ENCODE assay signal across 12 cellular contexts in genomic region chr10:25818751-25819150, GRCh38.
DNase-seq lines count a peak whose midpoint lies in the region; ATAC-seq and TF ChIP-seq lines count a peak whose summit lies in the region.
"Had no signal": no experiment of that assay in that cellular context is flagged by ENCODE, and none has a peak within 500 bp of the region (broad histone marks: within the 10 kb centered on the region; RNA-seq: fewer than 3 reads in every experiment).

No MANE protein-coding gene starts in this region.

- ATAC-seq in gastrocnemius medialis: no peak

- in situ Hi-C loops in gastrocnemius medialis (cut with MboI; ENCODE audit: low sequenced_read_pairs in 4 of 4): no loop called here

- H3K27me3 ChIP-seq in breast epithelium (no peaks in the 10 kb centered on the region), gastrocnemius medialis (no peaks in the 10 kb centered on the region)
- H3K27me3 ChIP-seq: BLaER1 treated with 17β-estradiol and CSF1 and Interleukin-3, amounts not matched to agents 10 nM and 100 nM; Peyer's patch had no signal

- H3K36me3 ChIP-seq in breast epithelium (no peaks in the 10 kb centered on the region), gastrocnemius medialis (no peaks in the 10 kb centered on the region)
- H3K36me3 ChIP-seq: BLaER1 treated with 17β-estradiol and CSF1 and Interleukin-3, amounts not matched to agents 10 nM and 100 nM; Peyer's patch had no signal

- DNase-seq in ELF-1 (ENCODE audit: low read depth, low spot score) (peak; percentile 82), NCI-H2227 (lab: John Stamatoyannopoulos, UW; ENCODE audit: unreplicated experiment) (peak; percentile 85), caudate nucleus (lab: John Stamatoyannopoulos, UW) (peak in 23 of 61 donors; percentile 6 to 83 (median 23)), iPS-NIHi7 (ENCODE audit: extremely low spot score) (peak; percentile 74), cardiac septum (ENCODE audit: low spot score) (no peak), breast epithelium (ENCODE audit: low spot score in 2 of 2) (no peak), gastrocnemius medialis (no peak)
- no peak for DNase-seq in stimulated activated CD4-positive, alpha-beta T cell treated with anti-CD3 and anti-CD28 coated beads, Interleukin-4, amount 100 ng/mL, for 1 hour
- DNase-seq: MV-4-11, NCI-H146, Peyer's patch had no signal

- H3K4me1 ChIP-seq in breast epithelium (no peaks in the 10 kb centered on the region), gastrocnemius medialis (no peaks in the 10 kb centered on the region)
- H3K4me1 ChIP-seq: Peyer's patch had no signal

- H3K27ac ChIP-seq in caudate nucleus (ENCODE audit: low read depth, low read length) (peak overlapping the region; percentile 12), breast epithelium (no peak overlapping the region), gastrocnemius medialis (no peak overlapping the region)
- H3K27ac ChIP-seq: BLaER1 treated with 17β-estradiol and CSF1 and Interleukin-3, amounts not matched to agents 10 nM and 100 nM; Peyer's patch had no signal

- H3K9me3 ChIP-seq in breast epithelium (no peaks in the 10 kb centered on the region), gastrocnemius medialis (no peaks in the 10 kb centered on the region)
- H3K9me3 ChIP-seq: Peyer's patch had no signal

- H3K4me3 ChIP-seq in breast epithelium: no peak overlapping the region
- no peak overlapping the region for H3K4me3 ChIP-seq in gastrocnemius medialis
- H3K4me3 ChIP-seq: BLaER1 treated with 17β-estradiol and CSF1 and Interleukin-3, amounts not matched to agents 10 nM and 100 nM; Peyer's patch had no signal

- TF ChIP-seq CTCF in breast epithelium (IDR thresholded peaks at IDR 0.05): no peak
- TF ChIP-seq CTCF in gastrocnemius medialis (IDR thresholded peaks at IDR 0.05 in 4 of 5, conservative IDR thresholded peaks at IDR 0.05 in 1 of 5): no peak

- intact Hi-C loops in cardiac septum (cut with DNase I) (no loop called here), breast epithelium (cut with DNase I; ENCODE audit: low total_unique reads) (no loop called here), gastrocnemius medialis (cut with DNase I; ENCODE audit: low total_unique reads) (no loop called here)

- no peak for TF ChIP-seq POLR2A in breast epithelium (IDR thresholded peaks at IDR 0.05)
- TF ChIP-seq POLR2A in gastrocnemius medialis (IDR thresholded peaks at IDR 0.05): no peak

Comparison
In these comparisons a context has a peak if more than half of its experiments do, and no peak if none do; other contexts are left out.
1. DNase-seq: peak in ELF-1 (single experiment), NCI-H2227 (single experiment) and iPS-NIHi7 (single experiment); none in stimulated activated CD4-positive, alpha-beta T cell treated with anti-CD3 and anti-CD28 coated beads, Interleukin-4, amount 100 ng/mL, for 1 hour (single experiment), cardiac septum (single experiment), breast epithelium (0 of 2) and gastrocnemius medialis (0 of 2).